25 cellular contexts compared by ENCODE assay signal in the genomic region with DNA sequence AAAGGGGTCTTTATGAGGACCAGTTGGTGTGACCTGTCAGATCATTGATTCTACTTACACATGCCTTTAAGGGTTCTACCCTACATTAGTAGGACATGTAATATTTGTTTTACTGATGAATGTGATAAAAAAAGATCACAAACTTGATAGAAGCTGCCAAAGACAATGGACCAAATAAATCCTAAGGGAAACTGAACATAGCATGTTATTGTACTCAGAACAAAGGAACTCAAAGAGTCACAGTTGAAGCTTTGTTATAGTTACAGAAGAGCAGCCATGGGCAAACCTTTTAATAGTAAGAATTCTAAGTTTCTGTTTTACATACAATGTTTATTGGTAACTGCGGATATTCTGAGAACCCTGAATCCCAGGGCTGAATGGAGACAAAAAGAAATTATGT.
DNase-seq lines count a peak whose midpoint lies in the region; ATAC-seq and TF ChIP-seq lines count a peak whose summit lies in the region.
"Had no signal": no experiment of that assay in that cellular context is flagged by ENCODE, and none has a peak within 500 bp of the region (broad histone marks: within the 10 kb centered on the region; RNA-seq: fewer than 3 reads in every experiment).

No MANE protein-coding gene starts in this region.

- H3K4me1 Mint-ChIP-seq in endodermal cell = peaks cover 5% of the 10 kb centered on the region

- ATAC-seq in gastrocnemius medialis = no peak
- ATAC-seq: Right ventricle myocardium inferior, SK-N-SH treated with all-trans-retinoic acid at 6 μM for 48 hours had no signal

- H3K4me1 ChIP-seq in mammary epithelial cell (ENCODE audit: insufficient read depth, low read length) (no peaks in the 10 kb centered on the region), breast epithelium (no peaks in the 10 kb centered on the region), endodermal cell (ENCODE audit: control insufficient read depth, insufficient read depth, low read length) (no peaks in the 10 kb centered on the region), gastrocnemius medialis (no peaks in the 10 kb centered on the region)
- H3K4me1 ChIP-seq: HAP-1, SJCRH30 had no signal

- no peak for TF ChIP-seq POLR2A in breast epithelium (IDR thresholded peaks at IDR 0.05)
- TF ChIP-seq POLR2A in gastrocnemius medialis (IDR thresholded peaks at IDR 0.05) = no peak

- in situ Hi-C loops in mammary epithelial cell (cut with MboI; ENCODE audit: low sequenced_read_pairs in 2 of 2) = no loop called here
- in situ Hi-C loops in gastrocnemius medialis (cut with MboI; ENCODE audit: low sequenced_read_pairs in 4 of 4) = no loop called here

- H2AFZ ChIP-seq in mammary epithelial cell (ENCODE audit: low read depth, low read length) = no peak overlapping the region
- H2AFZ ChIP-seq: PC-9 had no signal

- H3K9me3 ChIP-seq in mammary epithelial cell (replicated peaks; ENCODE audit: insufficient read depth, low read length) = peaks cover 2% of the 10 kb centered on the region
- peaks cover 3 to 4% of the 10 kb centered on the region in 2 donors for H3K9me3 ChIP-seq in breast epithelium
- H3K9me3 ChIP-seq in endodermal cell (ENCODE audit: control insufficient read depth, low read length) = no peaks in the 10 kb centered on the region
- H3K9me3 ChIP-seq in gastrocnemius medialis = no peaks in the 10 kb centered on the region
- H3K9me3 ChIP-seq: HAP-1, SJCRH30 had no signal

- no peak overlapping the region for H3K27ac Mint-ChIP-seq in endodermal cell
- H3K27ac Mint-ChIP-seq: CD4-positive, alpha-beta memory T cell; HFFc6 had no signal

- WGBS in mammary epithelial cell (ENCODE audit: low coverage, missing lambda C conversion rate) = 0% methylated on average over 1 of the region's 1 CpG
- 100% methylated on average over 1 of the region's 1 CpG; no CpG with 5 or more reads in 1 of the 2 experiments for WGBS in endodermal cell (ENCODE audit: insufficient coverage in 1 of 2, insufficient read length in 1 of 2), 2 experiments

- H3K4me3 ChIP-seq in mammary epithelial cell (replicated peaks in 1 of 3; ENCODE audit: insufficient read depth in 1 of 3, low read depth in 2 of 3, low read length in 3 of 3) (no peak overlapping the region), breast epithelium (no peak overlapping the region), endodermal cell (ENCODE audit: low read length) (peak overlapping the region; percentile 36), gastrocnemius medialis (no peak overlapping the region)
- H3K4me3 ChIP-seq: HAP-1, PC-9, SJCRH30 had no signal

- no peak overlapping the region for H3K27ac ChIP-seq in mammary epithelial cell (ENCODE audit: insufficient read depth, low read depth, low read length)
- H3K27ac ChIP-seq in breast epithelium = no peak overlapping the region
- H3K27ac ChIP-seq in endodermal cell (ENCODE audit: low read depth, low read length) = no peak overlapping the region
- no peak overlapping the region for H3K27ac ChIP-seq in gastrocnemius medialis
- H3K27ac ChIP-seq: PC-9, SJCRH30 had no signal

- H3K9me3 Mint-ChIP-seq in endodermal cell = peaks cover 2% of the 10 kb centered on the region

- H3K9ac ChIP-seq in mammary epithelial cell (ENCODE audit: insufficient read depth, low read length) (no peak overlapping the region), endodermal cell (ENCODE audit: extremely low read depth, low read length, poor library complexity, severe bottlenecking) (no peak overlapping the region)

- H3K36me3 ChIP-seq in mammary epithelial cell (ENCODE audit: insufficient read depth, low read length) (no peaks in the 10 kb centered on the region), breast epithelium (no peaks in the 10 kb centered on the region), endodermal cell (ENCODE audit: control insufficient read depth, insufficient read depth, low read length) (no peaks in the 10 kb centered on the region), gastrocnemius medialis (no peaks in the 10 kb centered on the region)
- H3K36me3 ChIP-seq: HAP-1, SJCRH30 had no signal

- no peak overlapping the region for H3K4me3 Mint-ChIP-seq in endodermal cell
- H3K4me3 Mint-ChIP-seq: CD4-positive, alpha-beta memory T cell; HFFc6 had no signal

- H3K27me3 Mint-ChIP-seq in endodermal cell (ENCODE audit: insufficient read depth) = no peaks in the 10 kb centered on the region
- H3K27me3 Mint-ChIP-seq: CD4-positive, alpha-beta memory T cell had no signal

- dilution Hi-C loops in mammary epithelial cell (cut with HindIII; ENCODE audit: low sequenced_read_pairs) = no loop called here

- peak; percentile 3 for DNase-seq in mammary epithelial cell
- no peak for DNase-seq in breast epithelium (ENCODE audit: low spot score in 2 of 2)
- DNase-seq in endodermal cell = no peak
- DNase-seq in medulla oblongata (ENCODE audit: extremely low spot score) = peak; percentile 75
- DNase-seq in NCI-H2171 (lab: John Stamatoyannopoulos, UW) = no peak
- no peak for DNase-seq in NCI-H510A (lab: John Stamatoyannopoulos, UW)
- DNase-seq in gastrocnemius medialis = no peak
- no peak for DNase-seq in GDM1 (lab: John Stamatoyannopoulos, UW)
- DNase-seq: C1 segment of cervical spinal cord; CD4-positive, alpha-beta memory T cell; COR-L47; DMS53; GOT3; HFFc6; NCI-H1092; NCI-H1417 treated with DMSO at 0.1 percent for 48 hours; NCI-H1694 treated with DMSO at 0.1 percent for 48 hours; NCI-H2081; NCI-H446 treated with DMSO at 0.1 percent for 48 hours; NCI-H526 treated with DMSO at 0.1 percent for 48 hours; PC-9; SJCRH30 had no signal

- CTCF ChIA-PET in mammary epithelial cell (lab: Charles Lee; ENCODE audit: low non-redundant PET) = no interaction called here

- H4K20me1 ChIP-seq in mammary epithelial cell (ENCODE audit: insufficient read depth, low read length) = no peaks in the 10 kb centered on the region

- TF ChIP-seq CTCF in mammary epithelial cell (conservative IDR thresholded peaks at IDR 0.05 in 1 of 2, IDR thresholded peaks at IDR 0.05 in 1 of 2; ENCODE audit: extremely low read depth in 1 of 2, insufficient read depth in 1 of 2, low read depth in 1 of 2, low read length in 2 of 2) = no peak
- TF ChIP-seq CTCF in breast epithelium (IDR thresholded peaks at IDR 0.05) = no peak
- TF ChIP-seq CTCF in endodermal cell (conservative IDR thresholded peaks at IDR 0.05) = no peak
- TF ChIP-seq CTCF in gastrocnemius medialis (IDR thresholded peaks at IDR 0.05 in 4 of 5, conservative IDR thresholded peaks at IDR 0.05 in 1 of 5) = no peak

- H3K36me3 Mint-ChIP-seq in endodermal cell (ENCODE audit: low read depth) = no peaks in the 10 kb centered on the region
- H3K36me3 Mint-ChIP-seq: CD4-positive, alpha-beta memory T cell had no signal

- intact Hi-C loops in mammary epithelial cell (cut with micrococcal nuclease) (no loop called here), breast epithelium (cut with DNase I; ENCODE audit: low total_unique reads) (no loop called here), gastrocnemius medialis (cut with DNase I; ENCODE audit: low total_unique reads) (no loop called here)

- BruUV-seq in mammary epithelial cell (replicated peaks; lab: Mats Ljungman, UMichigan) = no TSS peak

- H3K27me3 ChIP-seq in mammary epithelial cell (ENCODE audit: insufficient read depth, low read length) (no peaks in the 10 kb centered on the region), breast epithelium (no peaks in the 10 kb centered on the region), endodermal cell (ENCODE audit: control insufficient read depth, insufficient read depth, low read length, poor library complexity, severe bottlenecking) (no peaks in the 10 kb centered on the region), gastrocnemius medialis (no peaks in the 10 kb centered on the region)
- H3K27me3 ChIP-seq: SJCRH30 had no signal

- no peak overlapping the region for H3K4me2 ChIP-seq in mammary epithelial cell (ENCODE audit: insufficient read depth, low read depth, low read length)
- H3K4me2 ChIP-seq: PC-9 had no signal

- H3K79me2 ChIP-seq in mammary epithelial cell (ENCODE audit: insufficient read depth, low read length) = no peaks in the 10 kb centered on the region

Comparison
In these comparisons a context has a peak if more than half of its experiments do, and no peak if none do; other contexts are left out.
1. DNase-seq: peak in mammary epithelial cell (single experiment) and medulla oblongata (single experiment); none in breast epithelium (0 of 2), endodermal cell (single experiment), NCI-H2171 (single experiment), NCI-H510A (single experiment), gastrocnemius medialis (0 of 2) and GDM1 (single experiment).